ENCODE assay signal across 9 cellular contexts in the genomic region with DNA sequence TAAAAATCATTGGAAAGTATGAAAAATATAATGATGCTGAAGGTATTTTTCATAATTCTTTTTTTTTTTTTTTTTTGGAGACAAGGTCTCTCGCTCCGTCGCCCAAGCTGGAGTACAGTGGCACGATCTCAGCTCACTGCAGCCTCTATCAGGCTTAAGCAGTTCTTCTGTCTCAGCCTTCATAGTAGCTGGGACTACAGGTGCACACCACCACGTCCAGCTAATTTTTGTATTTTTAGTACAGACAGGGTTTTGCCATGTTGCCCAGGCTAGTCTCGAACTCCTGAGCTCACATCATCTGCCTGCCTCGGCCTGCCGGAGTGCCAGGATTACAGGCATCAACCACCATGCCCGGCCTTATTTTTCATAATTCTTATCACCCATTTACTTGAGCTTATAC. TPM values are rescaled to one million over a fixed set of nuclear protein-coding genes. Genes with fewer than 3 reads are reported as not detected.
DNase-seq lines count a peak whose midpoint lies in the region; ATAC-seq and TF ChIP-seq lines count a peak whose summit lies in the region.
"Had no signal": no experiment of that assay in that cellular context is flagged by ENCODE, and none has a peak within 500 bp of the region (broad histone marks: within the 10 kb centered on the region; RNA-seq: fewer than 3 reads in every experiment).

No MANE protein-coding gene starts in this region.

- peaks cover 0 to 91% (median 46%) of the 10 kb centered on the region in 4 donors for H3K4me1 ChIP-seq in right lobe of liver

- H3K36me3 Mint-ChIP-seq in activated CD4-positive, alpha-beta T cell treated with anti-CD3 and anti-CD28 coated beads, Interleukin-2, amount 10 ng/mL, durations not matched to agents 7 days and 5 days (ENCODE audit: low read depth): peaks cover 60% of the 10 kb centered on the region
- peaks cover 75% of the 10 kb centered on the region for H3K36me3 Mint-ChIP-seq in activated CD8-positive, alpha-beta T cell treated with anti-CD3 and anti-CD28 coated beads for 36 hours (ENCODE audit: low read depth)

- no peak overlapping the region for H3K4me3 ChIP-seq in right lobe of liver

- H3K4me1 Mint-ChIP-seq in activated CD4-positive, alpha-beta T cell treated with anti-CD3 and anti-CD28 coated beads, Interleukin-2, amount 10 ng/mL, durations not matched to agents 7 days and 5 days: peaks cover 92% of the 10 kb centered on the region
- H3K4me1 Mint-ChIP-seq in activated CD8-positive, alpha-beta T cell treated with anti-CD3 and anti-CD28 coated beads for 36 hours (ENCODE audit: low read depth): peaks cover 79% of the 10 kb centered on the region

- intact Hi-C loops in activated CD8-positive, alpha-beta T cell treated with anti-CD3 and anti-CD28 coated beads for 36 hours (cut with micrococcal nuclease): no loop called here
- intact Hi-C loops in right lobe of liver (cut with DNase I): no loop called here

- H3K27ac ChIP-seq in right lobe of liver: peak overlapping the region; percentile 82 to 87 (median 86)
- peak overlapping the region; percentile 46 for H3K27ac ChIP-seq in substantia nigra (ENCODE audit: low read depth, low read length, poor library complexity, severe bottlenecking)

- H3K36me3 ChIP-seq in right lobe of liver: no peaks in the 10 kb centered on the region

- CTCF ChIA-PET in activated CD4-positive, alpha-beta T cell treated with anti-CD3 and anti-CD28 coated beads, Interleukin-2, amount 10 ng/mL, durations not matched to agents 7 days and 5 days (lab: Charles Lee): interaction anchor here (1.1 to 6.0 kb wide), 10 partner anchors 9 to 234 kb away, joined by 3 to 44 read pairs (median 6); a partner anchor contains a TSS
- CTCF ChIA-PET in activated CD8-positive, alpha-beta T cell treated with anti-CD3 and anti-CD28 coated beads for 36 hours (lab: Charles Lee): interaction anchor here (1.3 to 7.5 kb wide), 10 partner anchors 7 to 234 kb away, joined by 3 to 62 read pairs (median 8); a partner anchor contains a TSS

- no peak for ATAC-seq in activated CD8-positive, alpha-beta T cell treated with anti-CD3 and anti-CD28 coated beads for 36 hours
- no peak for ATAC-seq in right lobe of liver
- ATAC-seq in GM21825 (IDR thresholded peaks at IDR 0.05; ENCODE audit: unreplicated experiment): no peak

- H3K27ac Mint-ChIP-seq in activated CD4-positive, alpha-beta T cell treated with anti-CD3 and anti-CD28 coated beads, Interleukin-2, amount 10 ng/mL, durations not matched to agents 7 days and 5 days: peak overlapping the region; percentile 99
- H3K27ac Mint-ChIP-seq in activated CD8-positive, alpha-beta T cell treated with anti-CD3 and anti-CD28 coated beads for 36 hours: peak overlapping the region; percentile 99

- DNase-seq in activated CD4-positive, alpha-beta T cell treated with anti-CD3 and anti-CD28 coated beads, Interleukin-2, amount 10 ng/mL, durations not matched to agents 7 days and 5 days: no peak
- DNase-seq in activated CD4-positive, alpha-beta T cell treated with anti-CD3 and anti-CD28 coated beads, Interleukin-2, amount 50 U/mL, for 48 hours: no peak
- DNase-seq in activated CD8-positive, alpha-beta T cell treated with anti-CD3 and anti-CD28 coated beads for 36 hours: no peak
- no peak for DNase-seq in right lobe of liver
- DNase-seq in substantia nigra (lab: John Stamatoyannopoulos, UW): no peak
- no peak for DNase-seq in SW 1271 (lab: John Stamatoyannopoulos, UW)
- no peak for DNase-seq in SKM-1 treated with dmso at 0.1 percent for 144 hours (lab: John Stamatoyannopoulos, UW; ENCODE audit: unreplicated experiment)
- DNase-seq: ACHN had no signal

- POLR2A ChIA-PET in activated CD4-positive, alpha-beta T cell treated with anti-CD3 and anti-CD28 coated beads, Interleukin-2, amount 10 ng/mL, durations not matched to agents 7 days and 5 days (lab: Charles Lee): interaction anchor here (2.2 kb wide), 1 partner anchor 12 kb away, joined by 7 read pairs; no protein-coding TSS in a partner anchor
- POLR2A ChIA-PET in activated CD8-positive, alpha-beta T cell treated with anti-CD3 and anti-CD28 coated beads for 36 hours (lab: Charles Lee): interaction anchor here (0.7 to 15.4 kb wide), 9 partner anchors 10 to 305 kb away, joined by 3 to 278 read pairs (median 7); a partner anchor contains a TSS

- no peak for TF ChIP-seq POLR2A in right lobe of liver (IDR thresholded peaks at IDR 0.05)

- peak overlapping the region; percentile 78 for H3K4me3 Mint-ChIP-seq in activated CD4-positive, alpha-beta T cell treated with anti-CD3 and anti-CD28 coated beads, Interleukin-2, amount 10 ng/mL, durations not matched to agents 7 days and 5 days
- H3K4me3 Mint-ChIP-seq in activated CD8-positive, alpha-beta T cell treated with anti-CD3 and anti-CD28 coated beads for 36 hours: peak overlapping the region; percentile 78

- H3K27me3 ChIP-seq in right lobe of liver: no peaks in the 10 kb centered on the region

- no peaks in the 10 kb centered on the region for H3K9me3 ChIP-seq in right lobe of liver

- no peak for TF ChIP-seq CTCF in activated CD8-positive, alpha-beta T cell treated with anti-CD3 and anti-CD28 coated beads for 36 hours (IDR thresholded peaks at IDR 0.05)
- no peak for TF ChIP-seq CTCF in right lobe of liver (IDR thresholded peaks at IDR 0.05)

- H3K27me3 Mint-ChIP-seq in activated CD4-positive, alpha-beta T cell treated with anti-CD3 and anti-CD28 coated beads, Interleukin-2, amount 10 ng/mL, durations not matched to agents 7 days and 5 days: no peaks in the 10 kb centered on the region
- no peaks in the 10 kb centered on the region for H3K27me3 Mint-ChIP-seq in activated CD8-positive, alpha-beta T cell treated with anti-CD3 and anti-CD28 coated beads for 36 hours

- H3K9me3 Mint-ChIP-seq in activated CD4-positive, alpha-beta T cell treated with anti-CD3 and anti-CD28 coated beads, Interleukin-2, amount 10 ng/mL, durations not matched to agents 7 days and 5 days: no peaks in the 10 kb centered on the region
- H3K9me3 Mint-ChIP-seq in activated CD8-positive, alpha-beta T cell treated with anti-CD3 and anti-CD28 coated beads for 36 hours: no peaks in the 10 kb centered on the region

- 69% methylated on average over 7 of the region's 9 CpGs for WGBS in right lobe of liver (ENCODE audit: insufficient coverage, low coverage, low lambda C conversion rate, missing lambda C conversion rate)

RNA-seq across cellular contexts. Expression of a gene that starts 13.3 kb away (rescaled TPM):
- 100 to 1,000 TPM; 115 to 140 TPM for total RNA-seq in activated CD4-positive, alpha-beta T cell treated with anti-CD3 and anti-CD28 coated beads, Interleukin-2, amount 10 ng/mL, durations not matched to agents 7 days and 5 days
- 100 to 1,000 TPM; 204 to 209 TPM for total RNA-seq in activated CD8-positive, alpha-beta T cell treated with anti-CD3 and anti-CD28 coated beads for 36 hours
- total RNA-seq in right lobe of liver: 10 to 100 TPM; 23.7 to 41.5 (median 36.2) TPM
